Comparison of ENCODE assay signal across 8 cellular contexts in genomic region chr5:34929720-34930526, GRCh38. TPM values are rescaled to one million over a fixed set of nuclear protein-coding genes. Genes with fewer than 3 reads are reported as not detected.
DNase-seq lines count a peak whose midpoint lies in the region; ATAC-seq, FAIRE-seq and TF ChIP-seq lines count a peak whose summit lies in the region.

No MANE protein-coding gene starts in this region.

- peak; percentile 25 for DNase-seq in D721Med (ENCODE audit: insufficient read length, low spot score)
- DNase-seq in HUDEP-2 (lab: John Stamatoyannopoulos, UW; ENCODE audit: unreplicated experiment in 76 of 76), result peak in 75 of 76 experiments; percentile 11 to 85 (median 69)
- DNase-seq in OCI-LY7 (ENCODE audit: low spot score), result peak; percentile 80
- DNase-seq in activated T-cell treated with anti-CD3 and anti-CD28 coated beads for 4 hours, result peak; percentile 49
- peak; percentile 26 for DNase-seq in epithelial cell of prostate (ENCODE audit: low read depth, low spot score)
- DNase-seq in mucosa of gallbladder (ENCODE audit: low spot score), result peak; percentile 85
- peak; percentile 36 to 66 for DNase-seq in stimulated activated CD8-positive, alpha-beta memory T cell treated with anti-CD3 and anti-CD28 coated beads, Interleukin-4, amount 100 ng/mL, for 4 hours (ENCODE audit: low read depth in 2 of 2, low spot score in 1 of 2)

- H3K4me1 ChIP-seq in OCI-LY7 (ENCODE audit: insufficient read depth, low read length, poor library complexity, severe bottlenecking), result peaks cover 38% of the 10 kb centered on the region

- no TSS peak for BruUV-seq in OCI-LY7 (replicated peaks; lab: Mats Ljungman, UMichigan)

- FAIRE-seq in D721Med (lab: Jason Lieb, UNC), result no peak

- peaks cover 63% of the 10 kb centered on the region for H3K36me3 ChIP-seq in OCI-LY7 (ENCODE audit: insufficient read depth, low read length)

- peak; percentile 67 for ATAC-seq in GM21423 (IDR thresholded peaks at IDR 0.05; ENCODE audit: unreplicated experiment)

- H3K79me2 ChIP-seq in OCI-LY7 (ENCODE audit: insufficient read depth, low read depth, low read length), result peaks cover 60% of the 10 kb centered on the region

- H3K4me3 ChIP-seq in OCI-LY7 (ENCODE audit: low read depth, low read length, poor library complexity, severe bottlenecking), result peak overlapping the region; percentile 83

- intact Hi-C loops in OCI-LY7 (cut with micrococcal nuclease; ENCODE audit: unreplicated experiment), result loop anchor here (1.0 to 5.0 kb wide), 2 partner anchors 15 to 1312 kb away; partner anchors contain the start of genes BRIX1, NADK2 and RAD1

- H3K9me2 ChIP-seq in OCI-LY7 (ENCODE audit: insufficient read depth, low read length), result no peaks in the 10 kb centered on the region

- H3K27ac ChIP-seq in OCI-LY7 (ENCODE audit: low read depth, low read length, poor library complexity, severe bottlenecking) (peak overlapping the region; percentile 46), epithelial cell of prostate (peak overlapping the region; percentile 85)

- H2AFZ ChIP-seq in OCI-LY7 (ENCODE audit: low read length), result peak overlapping the region; percentile 64

- POLR2A ChIA-PET in OCI-LY7 (lab: Charles Lee), result interaction anchor here (0.6 to 3.6 kb wide), 11 partner anchors 9 to 407 kb away, joined by 3 to 102 read pairs (median 4); partner anchors contain the start of genes BRIX1, RAD1 and TTC23L

- peak overlapping the region; percentile 96 for H3K4me2 ChIP-seq in OCI-LY7 (ENCODE audit: low read length)

- peaks cover 29% of the 10 kb centered on the region; the same call in 1 of the 2 replicates for H4K20me1 ChIP-seq in OCI-LY7 (ENCODE audit: insufficient read depth, low read length)

- H3K9me3 ChIP-seq in OCI-LY7 (ENCODE audit: low read length), result no peaks in the 10 kb centered on the region

- TF ChIP-seq CTCF in D721Med (IDR thresholded peaks at IDR 0.05; ENCODE audit: insufficient read depth, missing control alignments), result no peak
- no peak for TF ChIP-seq CTCF in OCI-LY7 (conservative IDR thresholded peaks at IDR 0.05; ENCODE audit: low read length)

- CTCF ChIA-PET in OCI-LY7 (lab: Charles Lee; ENCODE audit: unreplicated experiment), result interaction anchor here (1.1 to 2.3 kb wide), 3 partner anchors 12 to 15 kb away, joined by 4 to 9 read pairs (median 4); partner anchors contain the start of genes BRIX1 and RAD1

RNA-seq across cellular contexts. Expression of gene DNAJC21, which starts 0.6 kb away (rescaled TPM):
- total RNA-seq in OCI-LY7 (2014; rRNA removed; shearing (Covaris generic)), result 29.4 and 43.7 TPM in 2 replicates
- total RNA-seq in OCI-LY7 (2022) (67.2 and 67.6 TPM in 2 replicates), mucosa of gallbladder (47.0 TPM)

RNA-seq across cellular contexts. Expression of gene BRIX1, which starts 14.4 kb away (rescaled TPM):
- 59.7 and 75.6 TPM in 2 replicates for total RNA-seq in OCI-LY7 (2014; rRNA removed; shearing (Covaris generic))
- 62.2 and 65.3 TPM in 2 replicates for total RNA-seq in OCI-LY7 (2022)
- total RNA-seq in mucosa of gallbladder, result 11.6 TPM

RNA-seq across cellular contexts. Expression of gene RAD1, which starts 14.6 kb away (rescaled TPM):
- total RNA-seq in OCI-LY7 (2014; rRNA removed; shearing (Covaris generic)), result 58.4 and 82.1 TPM in 2 replicates
- total RNA-seq in OCI-LY7 (2022), result 49.2 and 49.4 TPM in 2 replicates
- total RNA-seq in mucosa of gallbladder, result 16.9 TPM

Comparison
In these comparisons a context has a peak if more than half of its experiments do, and no peak if none do; other contexts are left out.
1. Peak in every context shown above with its lines: DNase-seq, ATAC-seq, H3K4me3 ChIP-seq and H3K27ac ChIP-seq.
2. DNase-seq: peak in every context shown above with its lines; median percentile 85 in mucosa of gallbladder; 80 in OCI-LY7; 69 in HUDEP-2; 51 in stimulated activated CD8-positive, alpha-beta memory T cell treated with anti-CD3 and anti-CD28 coated beads, Interleukin-4, amount 100 ng/mL, for 4 hours; 49 in activated T-cell treated with anti-CD3 and anti-CD28 coated beads for 4 hours; 26 in epithelial cell of prostate; 25 in D721Med.